ENCODE assay signal across 8 cellular contexts in the genomic region with DNA sequence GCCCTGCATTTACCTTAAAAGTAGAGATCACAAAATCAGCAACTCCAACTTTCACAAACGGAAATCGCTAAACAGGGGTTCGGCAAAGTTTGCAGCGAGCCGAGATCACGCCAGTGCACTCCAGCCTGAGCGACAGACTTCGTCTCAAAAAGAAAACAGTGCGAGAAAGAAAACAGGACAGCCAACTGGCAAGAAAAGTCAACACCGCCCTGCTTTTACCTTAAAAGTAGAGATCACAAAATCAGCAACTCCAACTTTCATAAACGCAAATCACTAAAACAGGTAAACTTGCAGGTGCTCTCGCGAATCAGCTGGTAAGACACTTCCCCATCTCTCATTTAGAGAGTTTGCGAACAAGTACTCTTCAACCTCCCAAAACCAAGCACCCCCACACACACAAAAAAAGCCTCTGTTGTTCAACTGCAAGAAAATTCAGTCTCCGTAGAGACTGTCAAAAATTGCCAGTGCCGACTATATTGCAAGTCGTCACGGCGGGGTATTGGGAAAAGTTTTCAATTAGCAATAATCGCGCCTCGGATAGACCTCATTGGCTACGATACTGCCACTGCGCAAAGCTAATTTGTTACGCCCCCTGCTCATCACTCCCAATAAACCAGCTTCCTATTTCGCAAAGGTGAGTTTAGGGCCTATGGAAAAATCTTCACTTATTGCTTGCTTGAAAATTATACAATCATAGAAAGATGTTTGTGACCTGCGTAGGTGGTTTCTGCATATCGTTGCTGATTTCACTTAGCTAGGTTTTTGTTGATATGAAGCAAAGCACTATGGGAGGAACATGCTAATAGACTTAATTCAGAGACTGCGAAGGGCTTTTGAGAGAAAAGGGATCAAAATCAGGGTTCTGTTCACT. TPM values are rescaled to one million over a fixed set of nuclear protein-coding genes. Genes with fewer than 3 reads are reported as not detected.
DNase-seq lines count a peak whose midpoint lies in the region; ATAC-seq, FAIRE-seq and TF ChIP-seq lines count a peak whose summit lies in the region.

A gene (minus strand): TSS at position 577 of the 871 bp plus-strand sequence.

- H3K4me1 ChIP-seq in cardiac muscle cell (ENCODE audit: low read depth), result peaks cover 6% of the 10 kb centered on the region
- peaks cover 0 to 5% (median 0%) of the 10 kb centered on the region in 3 donors for H3K4me1 ChIP-seq in pancreas
- peaks cover 0 to 22% (median 3%) of the 10 kb centered on the region in 4 donors for H3K4me1 ChIP-seq in tibial nerve

- H3K9me3 Mint-ChIP-seq in activated naive CD8-positive, alpha-beta T cell treated with anti-CD3 and anti-CD28 coated beads, Interleukin-2, amount 10 ng/mL, durations not matched to agents 7 days and 5 days, result no peaks in the 10 kb centered on the region

- H3K4me3 ChIP-seq in HFF-Myc (replicated peaks; ENCODE audit: low read depth, low read length), result peak within 1 kb of the TSS; percentile 46
- H3K4me3 ChIP-seq in cardiac muscle cell, result peak within 1 kb of the TSS; percentile 45
- peak within 1 kb of the TSS; percentile 33 to 59 (median 43) for H3K4me3 ChIP-seq in pancreas
- H3K4me3 ChIP-seq in tibial nerve, result peak within 1 kb of the TSS; percentile 33 to 66 (median 62)

- H3K4me1 Mint-ChIP-seq in activated naive CD8-positive, alpha-beta T cell treated with anti-CD3 and anti-CD28 coated beads, Interleukin-2, amount 10 ng/mL, durations not matched to agents 7 days and 5 days, result peaks cover 5% of the 10 kb centered on the region

- H3K27ac ChIP-seq in cardiac muscle cell (peak within 1 kb of the TSS; percentile 100), pancreas (peak within 1 kb of the TSS; percentile 98 to 99 (median 98)), tibial nerve (peak within 1 kb of the TSS; percentile 90 to 96 (median 95))

- TF ChIP-seq CTCF in HFF-Myc (IDR thresholded peaks at IDR 0.05; ENCODE audit: low read depth, low read length, missing control alignments) (no peak), cardiac muscle cell (IDR thresholded peaks at IDR 0.05; ENCODE audit: low read depth, low read length) (no peak), pancreas (IDR thresholded peaks at IDR 0.05) (no peak), tibial nerve (IDR thresholded peaks at IDR 0.05) (no peak)

- 0% methylated on average over 29 of the region's 29 CpGs for WGBS in pancreas, 2 donors
- WGBS in tibial nerve, 2 donors, result 1% methylated on average over 29 of the region's 29 CpGs

- intact Hi-C loops in pancreas (cut with DNase I), result no loop called here

- POLR2A ChIA-PET in activated naive CD8-positive, alpha-beta T cell treated with anti-CD3 and anti-CD28 coated beads, Interleukin-2, amount 10 ng/mL, durations not matched to agents 7 days and 5 days (lab: Charles Lee), result interaction anchor here (0.6 to 4.9 kb wide), 39 partner anchors 7 to 1373 kb away, joined by 3 to 199 read pairs (median 6); a partner anchor contains a TSS

- H3K36me3 ChIP-seq in cardiac muscle cell (no peaks in the 10 kb centered on the region), pancreas (no peaks in the 10 kb centered on the region), tibial nerve (no peaks in the 10 kb centered on the region)

- peak; percentile 53 to 64 for TF ChIP-seq POLR2A in tibial nerve (IDR thresholded peaks at IDR 0.05)

- ATAC-seq in activated naive CD8-positive, alpha-beta T cell treated with anti-CD3 and anti-CD28 coated beads, Interleukin-2, amount 10 ng/mL, durations not matched to agents 7 days and 5 days (ENCODE audit: low read depth), result peak; percentile 40
- ATAC-seq in pancreas, result peak; percentile 57 to 74 (median 66)

- H3K36me3 Mint-ChIP-seq in activated naive CD8-positive, alpha-beta T cell treated with anti-CD3 and anti-CD28 coated beads, Interleukin-2, amount 10 ng/mL, durations not matched to agents 7 days and 5 days, result no peaks in the 10 kb centered on the region

- H3K9me3 ChIP-seq in cardiac muscle cell (ENCODE audit: low read depth) (no peaks in the 10 kb centered on the region), pancreas (no peaks in the 10 kb centered on the region), tibial nerve (no peaks in the 10 kb centered on the region)

- peak; percentile 90 for DNase-seq in HFF-Myc (ENCODE audit: extremely low read depth, low read depth)
- peak; percentile 88 for DNase-seq in NCI-H1092 treated with DMSO at 0.1 percent for 48 hours (lab: John Stamatoyannopoulos, UW)
- peak; percentile 36 for DNase-seq in SKM-1 (lab: John Stamatoyannopoulos, UW; ENCODE audit: unreplicated experiment)
- peak; percentile 62 for DNase-seq in activated naive CD8-positive, alpha-beta T cell treated with anti-CD3 and anti-CD28 coated beads, Interleukin-2, amount 10 ng/mL, durations not matched to agents 7 days and 5 days
- peak; percentile 89 to 96 for DNase-seq in cardiac muscle cell (ENCODE audit: low read depth in 1 of 2, low spot score in 1 of 2)
- peak in 5 of 6 donors; percentile 58 to 82 (median 72) for DNase-seq in pancreas
- DNase-seq in tibial nerve (ENCODE audit: low spot score in 2 of 2), result peak; percentile 35 to 76

- H3K27ac Mint-ChIP-seq in activated naive CD8-positive, alpha-beta T cell treated with anti-CD3 and anti-CD28 coated beads, Interleukin-2, amount 10 ng/mL, durations not matched to agents 7 days and 5 days, result no peak within 1 kb of the TSS

- H3K27me3 Mint-ChIP-seq in activated naive CD8-positive, alpha-beta T cell treated with anti-CD3 and anti-CD28 coated beads, Interleukin-2, amount 10 ng/mL, durations not matched to agents 7 days and 5 days, result no peaks in the 10 kb centered on the region

- no peak within 1 kb of the TSS for H3K4me3 Mint-ChIP-seq in activated naive CD8-positive, alpha-beta T cell treated with anti-CD3 and anti-CD28 coated beads, Interleukin-2, amount 10 ng/mL, durations not matched to agents 7 days and 5 days

- TF ChIP-seq EP300 in tibial nerve (IDR thresholded peaks at IDR 0.05), result peak; percentile 45 to 95

- H3K27me3 ChIP-seq in cardiac muscle cell (no peaks in the 10 kb centered on the region), pancreas (no peaks in the 10 kb centered on the region), tibial nerve (no peaks in the 10 kb centered on the region)

- peak; percentile 96 for FAIRE-seq in G401.6 (lab: Jason Lieb, UNC)
- FAIRE-seq in pancreas (lab: Jason Lieb, UNC), result peak; percentile 93

RNA-seq across cellular contexts. Expression of the gene that starts here (rescaled TPM):
- total RNA-seq in activated naive CD8-positive, alpha-beta T cell treated with anti-CD3 and anti-CD28 coated beads, Interleukin-2, amount 10 ng/mL, durations not matched to agents 7 days and 5 days, result 1,000 to 10,000 TPM; 1,307 to 1,401 TPM
- total RNA-seq in cardiac muscle cell (not detected in 2 replicates), pancreas (1,000 to 10,000 TPM in 5 of 6 donors, 100 to 1,000 TPM in 1; 597 to 2,620 (median 1,226) TPM), tibial nerve (under 1 TPM in 3 of 4 donors, not detected in 1; under 0.01 TPM)
- polyA plus RNA-seq in cardiac muscle cell (not detected in 2 replicates), pancreas (not detected)

Comparison
In these comparisons a context has a peak if more than half of its experiments do, and no peak if none do; other contexts are left out.
1. Peak in every context shown above with its lines: DNase-seq, ATAC-seq, H3K4me3 ChIP-seq and H3K27ac ChIP-seq.
2. RNA of the gene that starts here (total RNA-seq): 1,307 to 1,401 TPM in activated naive CD8-positive, alpha-beta T cell treated with anti-CD3 and anti-CD28 coated beads, Interleukin-2, amount 10 ng/mL, durations not matched to agents 7 days and 5 days and 597 to 2,620 TPM in pancreas; not detected in cardiac muscle cell and under 0.01 TPM in tibial nerve; every median in the first group is over 100 times any median in the second.
3. Peak in DNase-seq, H3K4me3 ChIP-seq and H3K27ac ChIP-seq in cardiac muscle cell; RNA of the gene not detected or under 1 TPM.
4. Peak in DNase-seq, H3K4me3 ChIP-seq and H3K27ac ChIP-seq in tibial nerve; RNA of the gene not detected or under 1 TPM.
5. DNase-seq: peak in every context shown above with its lines; median percentile 92 in cardiac muscle cell; 90 in HFF-Myc; 88 in NCI-H1092 treated with DMSO at 0.1 percent for 48 hours; 72 in pancreas; 62 in activated naive CD8-positive, alpha-beta T cell treated with anti-CD3 and anti-CD28 coated beads, Interleukin-2, amount 10 ng/mL, durations not matched to agents 7 days and 5 days; 56 in tibial nerve; 36 in SKM-1.